ENCODE assay signal across 24 cellular contexts in the genomic region with DNA sequence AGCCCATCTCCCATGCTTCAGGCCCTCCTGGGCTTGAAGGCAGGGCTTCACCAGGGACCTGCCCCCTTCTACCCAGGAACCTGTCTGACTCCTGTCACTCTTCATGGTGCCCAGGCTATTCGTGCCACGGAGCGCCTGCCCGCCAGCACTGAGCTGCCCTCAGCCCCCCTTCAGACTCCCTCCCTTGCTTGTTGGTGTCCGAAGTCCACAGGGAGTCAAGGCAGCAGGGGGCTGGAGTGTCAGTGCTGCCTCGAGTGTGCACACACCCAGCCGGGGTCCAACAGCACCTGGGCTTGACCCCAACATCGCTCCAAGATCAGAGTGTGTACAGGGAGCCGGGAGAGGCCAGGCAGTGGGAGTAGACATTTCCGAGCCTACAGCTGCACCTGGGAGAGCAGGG.
"Had no signal": no experiment of that assay in that cellular context is flagged by ENCODE, and none has a peak within 500 bp of the region (broad histone marks: within the 10 kb centered on the region; RNA-seq: fewer than 3 reads in every experiment).

No MANE protein-coding gene starts in this region.

- H3K27ac ChIP-seq: dorsolateral prefrontal cortex, esophagus muscularis mucosa, gastrocnemius medialis, heart right ventricle, lower lobe of right lung, neural progenitor cell, spleen, stomach, thoracic aorta, transverse colon had no signal

- DNase-seq: cortex of kidney; dorsolateral prefrontal cortex; effector CD8-positive, alpha-beta T cell; gastrocnemius medialis; heart right ventricle; hypothalamus; lower lobe of right lung; midbrain; occipital lobe; spleen; stimulated activated CD4-positive, alpha-beta T cell treated with anti-CD3 and anti-CD28 coated beads, Interleukin-15, amount 100 ng/mL, for 24 hours; stimulated activated CD4-positive, alpha-beta T cell treated with anti-CD3 and anti-CD28 coated beads, Interleukin-1b, Interleukin-23, amount 100 ng/mL, for 48 hours; stimulated activated CD4-positive, alpha-beta T cell treated with anti-CD3 and anti-CD28 coated beads, Interleukin-4, amount 100 ng/mL, for 4 hours; stimulated activated naive CD4-positive, alpha-beta T cell; stomach; substantia nigra; transverse colon had no signal

- ATAC-seq: gastrocnemius medialis, left lobe of liver, sciatic nerve had no signal

- H3K9ac ChIP-seq: neural progenitor cell had no signal

- H3K27me3 ChIP-seq: dorsolateral prefrontal cortex, esophagus muscularis mucosa, gastrocnemius medialis, heart right ventricle, neural progenitor cell, spleen, stomach, transverse colon had no signal

- H3K4me3 ChIP-seq: dorsolateral prefrontal cortex, esophagus muscularis mucosa, gastrocnemius medialis, heart right ventricle, lower lobe of right lung, neural progenitor cell, spleen, stomach, thoracic aorta, transverse colon had no signal

- H3K4me2 ChIP-seq: neural progenitor cell had no signal

- FAIRE-seq: islet of Langerhans, urothelium cell line had no signal

- H2AFZ ChIP-seq: neural progenitor cell had no signal

- H3K4me1 ChIP-seq: esophagus muscularis mucosa, gastrocnemius medialis, heart right ventricle, lower lobe of right lung, neural progenitor cell, spleen, stomach had no signal

- H3K36me3 ChIP-seq: neural progenitor cell, thoracic aorta, transverse colon had no signal

- H3K9me3 ChIP-seq: esophagus muscularis mucosa, gastrocnemius medialis, heart right ventricle, lower lobe of right lung, spleen, stomach, thoracic aorta, transverse colon had no signal
